In the genomic region with DNA sequence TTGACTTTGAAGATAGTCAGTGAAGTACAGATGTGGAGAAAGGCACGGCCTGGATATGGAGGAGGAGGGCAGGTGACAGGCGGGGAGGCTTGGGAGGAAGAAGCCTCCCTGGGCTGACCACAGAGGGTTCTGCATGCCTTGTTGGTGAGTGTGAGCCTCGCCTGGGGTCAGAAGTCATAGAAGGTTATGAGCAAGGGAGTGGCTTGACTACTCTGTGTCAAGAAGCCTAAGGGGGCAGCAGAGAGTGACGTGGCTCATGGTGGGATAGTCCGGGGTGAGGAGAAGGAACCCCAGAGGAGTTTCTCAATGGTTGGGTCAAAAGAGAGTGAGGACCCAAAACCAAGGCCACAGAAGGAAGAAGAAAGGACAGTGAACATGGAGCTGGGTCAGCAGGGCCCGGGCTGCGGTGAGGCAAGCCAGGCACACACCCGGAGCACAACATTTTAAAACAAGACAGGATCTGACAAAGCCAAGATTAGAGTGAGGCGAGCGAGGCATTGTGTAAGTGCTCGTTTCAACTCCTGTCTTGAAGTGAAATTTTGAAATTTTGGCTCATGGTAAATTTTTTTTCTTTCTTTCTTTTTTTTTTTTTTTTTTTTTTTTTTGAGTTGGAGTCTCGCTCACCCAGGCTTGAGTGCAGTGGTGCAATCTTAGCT, we compare ENCODE assay signal across 11 cellular contexts. TPM values are rescaled to one million over a fixed set of nuclear protein-coding genes. Genes with fewer than 3 reads are reported as not detected.
DNase-seq lines count a peak whose midpoint lies in the region; ATAC-seq and TF ChIP-seq lines count a peak whose summit lies in the region.
"Had no signal": no experiment of that assay in that cellular context is flagged by ENCODE, and none has a peak within 500 bp of the region (broad histone marks: within the 10 kb centered on the region; RNA-seq: fewer than 3 reads in every experiment).

No MANE protein-coding gene starts in this region.

- no peaks in the 10 kb centered on the region for H3K9me3 ChIP-seq in HCT116 (ENCODE audit: control insufficient read depth in 1 of 2, insufficient read depth in 1 of 2, low read depth in 1 of 2, low read length in 2 of 2)
- H3K9me3 ChIP-seq in iPS-20b (ENCODE audit: insufficient read depth, low read depth, low read length) = no peaks in the 10 kb centered on the region

- H3K36me3 Mint-ChIP-seq in natural killer cell treated with Interleukin-12 subunit alpha and Interleukin-12 subunit beta and Interleukin-15 and Interleukin-18, amount 100 ng/mL, for 72 hours = no peaks in the 10 kb centered on the region
- H3K36me3 Mint-ChIP-seq: CD8-positive, alpha-beta memory T cell had no signal

- peak overlapping the region; percentile 30 for H2AFZ ChIP-seq in HCT116 (ENCODE audit: low read depth, low read length, poor library complexity, severe bottlenecking)

- H3K9ac ChIP-seq in HCT116 (ENCODE audit: low read length) = peak overlapping the region; percentile 52
- 0 out of 2 replicates have a peak overlapping the region, but pooled peaks have one; percentile 17 for H3K9ac ChIP-seq in iPS-20b (ENCODE audit: low read depth, low read length)

- peaks cover 24 to 32% of the 10 kb centered on the region in 2 donors for H3K27me3 Mint-ChIP-seq in natural killer cell treated with Interleukin-12 subunit alpha and Interleukin-12 subunit beta and Interleukin-15 and Interleukin-18, amount 100 ng/mL, for 72 hours

- no peaks in the 10 kb centered on the region for H3K9me3 Mint-ChIP-seq in natural killer cell treated with Interleukin-12 subunit alpha and Interleukin-12 subunit beta and Interleukin-15 and Interleukin-18, amount 100 ng/mL, for 72 hours

- no peaks in the 10 kb centered on the region for H3K9me2 ChIP-seq in HCT116 (ENCODE audit: insufficient read depth)

- ATAC-seq in HCT116 = peak; percentile 72
- no peak for ATAC-seq in natural killer cell treated with Interleukin-12 subunit alpha and Interleukin-12 subunit beta and Interleukin-15 and Interleukin-18, amount 100 ng/mL, for 72 hours

- H3K27me3 ChIP-seq in HCT116 (ENCODE audit: insufficient read depth, low read length) (no peaks in the 10 kb centered on the region), iPS-20b (ENCODE audit: insufficient read depth, low read length) (no peaks in the 10 kb centered on the region)

- H4K20me1 ChIP-seq in HCT116 (ENCODE audit: insufficient read depth) = no peaks in the 10 kb centered on the region

- peak; percentile 21 for DNase-seq in AG08396 (ENCODE audit: low spot score)
- peak; percentile 56 for DNase-seq in HCT116 (ENCODE audit: low read depth, low spot score)
- DNase-seq in SW 1271 (lab: John Stamatoyannopoulos, UW) = peak; percentile 47 to 68
- no peak for DNase-seq in NCI-H774 (lab: John Stamatoyannopoulos, UW)
- DNase-seq in middle frontal gyrus (ENCODE audit: extremely low spot score, low spot score) = no peak
- no peak for DNase-seq in natural killer cell treated with Interleukin-12 subunit alpha and Interleukin-12 subunit beta and Interleukin-15 and Interleukin-18, amount 100 ng/mL, for 72 hours (ENCODE audit: low spot score)
- DNase-seq in NCI-H345 treated with DMSO at 0.1 percent for 48 hours (lab: John Stamatoyannopoulos, UW; ENCODE audit: unreplicated experiment) = no peak
- DNase-seq: CD8-positive, alpha-beta memory T cell; NCI-H1436; stimulated activated CD4-positive, alpha-beta T cell treated with anti-CD3 and anti-CD28 coated beads, Interleukin-15, amount 100 ng/mL, for 24 hours had no signal

- peaks cover 3 to 6% of the 10 kb centered on the region in 2 donors for H3K4me1 Mint-ChIP-seq in natural killer cell treated with Interleukin-12 subunit alpha and Interleukin-12 subunit beta and Interleukin-15 and Interleukin-18, amount 100 ng/mL, for 72 hours (ENCODE audit: low read depth in 2 of 2)

- no peaks in the 10 kb centered on the region for H3K79me2 ChIP-seq in HCT116 (ENCODE audit: insufficient read depth, low read length)

- intact Hi-C loops in HCT116 (cut with micrococcal nuclease) = no loop called here

- H3K4me1 ChIP-seq in HCT116 (ENCODE audit: control insufficient read depth in 1 of 2, insufficient read depth in 2 of 2, low read length in 2 of 2) (peaks cover 46 to 61% of the 10 kb centered on the region in 2 experiments), iPS-20b (ENCODE audit: insufficient read depth, low read length) (peaks cover 22% of the 10 kb centered on the region)

- H3K27ac Mint-ChIP-seq in natural killer cell treated with Interleukin-12 subunit alpha and Interleukin-12 subunit beta and Interleukin-15 and Interleukin-18, amount 100 ng/mL, for 72 hours = peak overlapping the region in 1 of 2 donors; percentile 48

- CTCF ChIA-PET in HCT116 (lab: Charles Lee) = no interaction called here

- TF ChIP-seq RAD21 in HCT116 (IDR thresholded peaks at IDR 0.05; ENCODE audit: low read depth) = no peak

- no peak overlapping the region for H3K4me3 Mint-ChIP-seq in natural killer cell treated with Interleukin-12 subunit alpha and Interleukin-12 subunit beta and Interleukin-15 and Interleukin-18, amount 100 ng/mL, for 72 hours
- H3K4me3 Mint-ChIP-seq: CD8-positive, alpha-beta memory T cell had no signal

- peak overlapping the region; percentile 20; the same call in 1 of the 2 replicates for H3K27ac ChIP-seq in HCT116 (ENCODE audit: low read depth, low read length)
- H3K27ac ChIP-seq in iPS-20b (ENCODE audit: low read length) = no peak overlapping the region

- H3K36me3 ChIP-seq in HCT116 (ENCODE audit: control insufficient read depth in 1 of 2, insufficient read depth in 2 of 2, low read length in 2 of 2) (no peaks in the 10 kb centered on the region), iPS-20b (ENCODE audit: insufficient read depth, low read depth, low read length) (no peaks in the 10 kb centered on the region)

- TF ChIP-seq CTCF in HCT116 (IDR thresholded peaks at IDR 0.05 in 2 of 3, conservative IDR thresholded peaks at IDR 0.05 in 1 of 3; ENCODE audit: borderline replicate concordance in 1 of 3, insufficient read depth in 1 of 3, low read depth in 2 of 3, low read length in 2 of 3) = peak in 2 of 3 experiments; percentile 22 to 27; a peak in 3 of 6 replicates

- H3K4me3 ChIP-seq in HCT116 (replicated peaks in 1 of 2; ENCODE audit: low read depth in 1 of 2, low read length in 2 of 2) (peak overlapping the region in 1 of 2 experiments; percentile 34; a peak in 2 of 4 replicates), iPS-20b (ENCODE audit: low read length) (no peak overlapping the region)

- no peak for TF ChIP-seq POLR2A in HCT116 (IDR thresholded peaks at IDR 0.05; ENCODE audit: borderline replicate concordance, extremely low read depth, insufficient read depth, insufficient read length)

- RAD21 ChIA-PET in HCT116 (lab: Charles Lee; ENCODE audit: low non-redundant PET in 1 of 2, low total read pairs in 2 of 2, uncharacterized antibody in 2 of 2, unreplicated experiment in 2 of 2) = no interaction called here

- H3K4me2 ChIP-seq in HCT116 (ENCODE audit: low read length) = peak overlapping the region; percentile 79

- no TSS peak for BruUV-seq in HCT116 (replicated peaks; lab: Mats Ljungman, UMichigan)

- POLR2A ChIA-PET in HCT116 (lab: Charles Lee) = interaction anchor here (0.7 kb wide), 2 partner anchors 103 to 1406 kb away, joined by 4 to 6 read pairs; no protein-coding TSS in a partner anchor

TF ChIP-seq in HCT116, 20 proteins besides CTCF, POLR2A, EP300 and RAD21:
- TF ChIP-seq SIN3A (IDR thresholded peaks at IDR 0.05; ENCODE audit: low read depth) (no peak), ELF1 (IDR thresholded peaks at IDR 0.05; ENCODE audit: borderline replicate concordance, low read depth) (no peak), EGR1 (IDR thresholded peaks at IDR 0.05; ENCODE audit: low read depth) (no peak), POLR2AphosphoS5 (IDR thresholded peaks at IDR 0.05; ENCODE audit: low read depth, low read length) (no peak), SP1 (IDR thresholded peaks at IDR 0.05; ENCODE audit: low read depth) (0 out of 2 replicates have a peak, but pooled peaks have one; percentile 31), ZNF274 (IDR thresholded peaks at IDR 0.05; ENCODE audit: low read depth, low read length) (no peak)
- TF ChIP-seq, protein P1, sequence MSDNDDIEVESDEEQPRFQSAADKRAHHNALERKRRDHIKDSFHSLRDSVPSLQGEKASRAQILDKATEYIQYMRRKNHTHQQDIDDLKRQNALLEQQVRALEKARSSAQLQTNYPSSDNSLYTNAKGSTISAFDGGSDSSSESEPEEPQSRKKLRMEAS (IDR thresholded peaks at IDR 0.05) = 0 out of 2 replicates have a peak, but pooled peaks have one; percentile 28

RNA-seq across cellular contexts. Expression of gene PDGFB, which starts 31.9 kb away (rescaled TPM):
- 13.1 TPM for total RNA-seq in HCT116 (2021; ENCODE audit: unreplicated experiment)
- 15.7 and 16.0 TPM in 2 replicates for polyA plus RNA-seq in HCT116 (2012)
- not detected for total RNA-seq in natural killer cell treated with Interleukin-12 subunit alpha and Interleukin-12 subunit beta and Interleukin-15 and Interleukin-18, amount 100 ng/mL, for 72 hours

Comparison
In these comparisons a context has a peak if more than half of its experiments do, and no peak if none do; other contexts are left out.
1. DNase-seq: peak in AG08396 (single experiment), HCT116 (single experiment) and SW 1271 (2 of 2); none in NCI-H774 (single experiment), middle frontal gyrus (single experiment), natural killer cell treated with Interleukin-12 subunit alpha and Interleukin-12 subunit beta and Interleukin-15 and Interleukin-18, amount 100 ng/mL, for 72 hours (single experiment) and NCI-H345 treated with DMSO at 0.1 percent for 48 hours (single experiment).
2. RNA of gene PDGFB, which starts 31.9 kb away (total RNA-seq): 13.1 TPM in HCT116 (single experiment); not detected in natural killer cell treated with Interleukin-12 subunit alpha and Interleukin-12 subunit beta and Interleukin-15 and Interleukin-18, amount 100 ng/mL, for 72 hours; every median in the first group is over 10 times any median in the second.